In the genomic region with DNA sequence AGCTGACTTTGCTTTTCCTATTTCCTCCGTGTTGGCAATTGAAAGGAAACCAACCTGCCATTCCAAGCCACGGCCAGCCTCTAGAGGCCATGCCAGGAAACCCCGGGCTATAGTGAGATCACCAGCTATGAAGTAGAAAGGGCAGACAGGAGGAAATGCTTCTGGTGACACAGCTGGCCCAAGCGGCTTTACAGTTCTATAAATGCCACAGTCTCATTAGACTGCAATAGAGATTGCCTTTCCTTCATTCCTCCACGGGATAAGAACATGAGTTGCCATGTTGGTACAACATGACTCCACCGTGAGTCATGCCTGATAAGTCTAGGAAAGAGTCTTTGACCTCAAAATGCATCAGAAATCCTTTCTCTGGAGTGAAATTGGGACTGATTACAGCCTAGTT, we compare ENCODE assay signal across 1 cellular context.
TF ChIP-seq lines count a peak whose summit lies in the region.

No MANE protein-coding gene starts in this region.

TF ChIP-seq in HepG2, 621 proteins besides CTCF, POLR2A, EP300 and RAD21 (continued from another document):
- TF ChIP-seq ZNF639 (CRISPR knock-in tag; conservative IDR thresholded peaks at IDR 0.05): no peak
- TF ChIP-seq PHF20 (CRISPR knock-in tag; IDR thresholded peaks at IDR 0.05): no peak
- no peak for TF ChIP-seq ZNF432 (CRISPR knock-in tag; IDR thresholded peaks at IDR 0.05; ENCODE audit: borderline replicate concordance)
- TF ChIP-seq ZNF879 (CRISPR knock-in tag; IDR thresholded peaks at IDR 0.05): no peak
- no peak for TF ChIP-seq FLYWCH1 (CRISPR knock-in tag; IDR thresholded peaks at IDR 0.05)
- TF ChIP-seq, protein P1, sequence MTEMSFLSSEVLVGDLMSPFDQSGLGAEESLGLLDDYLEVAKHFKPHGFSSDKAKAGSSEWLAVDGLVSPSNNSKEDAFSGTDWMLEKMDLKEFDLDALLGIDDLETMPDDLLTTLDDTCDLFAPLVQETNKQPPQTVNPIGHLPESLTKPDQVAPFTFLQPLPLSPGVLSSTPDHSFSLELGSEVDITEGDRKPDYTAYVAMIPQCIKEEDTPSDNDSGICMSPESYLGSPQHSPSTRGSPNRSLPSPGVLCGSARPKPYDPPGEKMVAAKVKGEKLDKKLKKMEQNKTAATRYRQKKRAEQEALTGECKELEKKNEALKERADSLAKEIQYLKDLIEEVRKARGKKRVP (CRISPR knock-in tag; IDR thresholded peaks at IDR 0.05): no peak
- TF ChIP-seq SATB2 (CRISPR knock-in tag; IDR thresholded peaks at IDR 0.05): no peak
- no peak for TF ChIP-seq HDAC2 (CRISPR knock-in tag; IDR thresholded peaks at IDR 0.05)
- no peak for TF ChIP-seq ZBTB42 (CRISPR knock-in tag; IDR thresholded peaks at IDR 0.05)
